Comparison of ENCODE assay signal across 32 cellular contexts in the genomic region with DNA sequence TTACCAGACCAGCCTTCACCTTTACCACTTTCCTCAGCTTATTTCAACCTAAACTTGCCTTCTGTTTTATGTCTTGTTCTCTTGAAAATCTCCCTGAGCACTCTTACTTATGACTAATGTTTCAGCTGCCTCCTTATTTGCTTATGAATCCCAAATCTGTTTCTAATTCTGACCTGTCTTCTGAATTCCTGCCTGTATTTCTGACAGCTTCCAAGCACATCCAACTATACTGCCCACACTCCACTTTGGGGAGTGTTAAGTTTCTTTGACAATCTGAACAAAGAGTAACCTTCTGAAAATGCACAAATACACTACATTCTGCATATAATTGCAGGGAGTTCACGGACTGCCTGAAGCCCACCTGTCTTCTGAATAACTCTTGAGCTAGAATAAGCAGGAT. TPM values are rescaled to one million over a fixed set of nuclear protein-coding genes. Genes with fewer than 3 reads are reported as not detected.
"Had no signal": no experiment of that assay in that cellular context is flagged by ENCODE, and none has a peak within 500 bp of the region (broad histone marks: within the 10 kb centered on the region; RNA-seq: fewer than 3 reads in every experiment).

No MANE protein-coding gene starts in this region.

- H3K79me2 ChIP-seq: hepatocyte had no signal

- H3K36me3 ChIP-seq: adrenal gland, brain microvascular endothelial cell, gastrocnemius medialis, neutrophil, right lobe of liver, upper lobe of left lung, vagina had no signal

- H2AFZ ChIP-seq: hepatocyte had no signal

- H3K4me1 ChIP-seq: adrenal gland, gastrocnemius medialis, right lobe of liver, upper lobe of left lung, vagina had no signal

- DNase-seq: activated B cell treated with CpG ODN at 0.5 μM for 24 hours; activated CD4-positive, alpha-beta T cell treated with anti-CD3 and anti-CD28 coated beads for 36 hours; activated CD8-positive, alpha-beta T cell treated with anti-CD3 and anti-CD28 coated beads, Interleukin-2, amount 10 ng/mL, durations not matched to agents 7 days and 5 days; activated effector memory CD4-positive, alpha-beta T cell treated with Interleukin-2 at 50 U/mL for 16 hours; activated naive CD4-positive, alpha-beta T cell treated with Interleukin-2 at 50 U/mL for 16 hours; activated T-cell treated with anti-CD3 and anti-CD28 coated beads for 4 hours; activated T-cell treated with anti-CD3 and anti-CD28 coated beads, Interleukin-2, amount 50 U/mL, for 72 hours; adrenal gland; aorta; brain microvascular endothelial cell; cortex of kidney; effector memory CD8-positive, alpha-beta T cell; erythroblast; gastrocnemius medialis; kidney; left colon; mammary epithelial cell; naive B cell; nephron progenitor cell; right lobe of liver; stimulated activated CD4-positive, alpha-beta T cell treated with anti-CD3 and anti-CD28 coated beads, Interleukin-4, amount 100 ng/mL, for 24 hours; stimulated activated naive CD8-positive, alpha-beta T cell treated with anti-CD3 and anti-CD28 coated beads, Interleukin-15, amount 100 ng/mL, for 72 hours; T-helper 1 cell; upper lobe of left lung had no signal

- H3K27me3 ChIP-seq: adrenal gland, brain microvascular endothelial cell, gastrocnemius medialis, hepatocyte, neutrophil, right lobe of liver, upper lobe of left lung, vagina had no signal

- ATAC-seq: activated CD4-positive, alpha-beta T cell treated with anti-CD3 and anti-CD28 coated beads for 36 hours; activated CD8-positive, alpha-beta T cell treated with anti-CD3 and anti-CD28 coated beads, Interleukin-2, amount 10 ng/mL, durations not matched to agents 7 days and 5 days; activated T-cell treated with anti-CD3 and anti-CD28 coated beads, Interleukin-2, amount 50 U/mL, for 72 hours; effector memory CD8-positive, alpha-beta T cell; gastrocnemius medialis; left colon; right lobe of liver; stimulated activated effector memory CD8-positive, alpha-beta T cell treated with anti-CD3 and anti-CD28 coated beads, Interleukin-12 subunit alpha, Interleukin-12 subunit beta, amount 100 ng/mL, for 72 hours; stimulated activated naive CD8-positive, alpha-beta T cell treated with anti-CD3 and anti-CD28 coated beads, Interleukin-15, amount 100 ng/mL, for 72 hours had no signal

- FAIRE-seq: kidney had no signal

- H3K9me3 ChIP-seq: adrenal gland, gastrocnemius medialis, neutrophil, right lobe of liver, upper lobe of left lung, vagina had no signal

- H3K27ac ChIP-seq: adrenal gland, brain microvascular endothelial cell, gastrocnemius medialis, hepatocyte, neutrophil, right lobe of liver, skin epidermis, upper lobe of left lung, vagina had no signal

- H3K4me3 ChIP-seq: adrenal gland, gastrocnemius medialis, hepatocyte, right lobe of liver, skin epidermis, upper lobe of left lung, vagina had no signal

- H3K4me2 ChIP-seq: hepatocyte had no signal

RNA-seq across cellular contexts. Expression of a gene that starts 48.7 kb away (rescaled TPM):
- total RNA-seq: activated B cell treated with CpG ODN at 0.5 μM for 24 hours; activated CD4-positive, alpha-beta T cell treated with anti-CD3 and anti-CD28 coated beads for 36 hours; activated CD8-positive, alpha-beta T cell treated with anti-CD3 and anti-CD28 coated beads, Interleukin-2, amount 10 ng/mL, durations not matched to agents 7 days and 5 days; activated T-cell treated with anti-CD3 and anti-CD28 coated beads, Interleukin-2, amount 50 U/mL, for 72 hours; adrenal gland; aorta; gastrocnemius medialis; hepatocyte; left colon; mammary epithelial cell; osteocyte; posterior vena cava; right lobe of liver; vagina had no signal
- polyA plus RNA-seq: adrenal gland, hepatocyte, liver had no signal
